In genomic region chr2:233019610-233020009, GRCh38 we compare ENCODE assay signal across 14 cellular contexts. TPM values are rescaled to one million over a fixed set of nuclear protein-coding genes. Genes with fewer than 3 reads are reported as not detected.
"Had no signal": no experiment of that assay in that cellular context is flagged by ENCODE, and none has a peak within 500 bp of the region (broad histone marks: within the 10 kb centered on the region; RNA-seq: fewer than 3 reads in every experiment).

No MANE protein-coding gene starts in this region.

RNA-seq across cellular contexts. Expression of gene NGEF, which starts 6.6 kb away (rescaled TPM):
- total RNA-seq: activated B cell treated with CpG ODN at 0.5 μM for 24 hours; activated CD4-positive, alpha-beta T cell treated with anti-CD3 and anti-CD28 coated beads, Interleukin-2, amount 10 ng/mL, durations not matched to agents 7 days and 5 days; activated CD8-positive, alpha-beta memory T cell treated with anti-CD3 and anti-CD28 coated beads, Interleukin-2, amount 10 ng/mL, durations not matched to agents 7 days and 5 days; activated CD8-positive, alpha-beta T cell treated with anti-CD3 and anti-CD28 coated beads, Interleukin-2, amount 10 ng/mL, durations not matched to agents 7 days and 5 days; T-helper 1 cell treated with Interleukin-12 subunit alpha and Interleukin-12 subunit beta and Interleukin-4 antibody, amounts not matched to agents 30 ng/mL and 1 ng/mL, for 36 hours; T-helper 17 cell; T-helper 2 cell treated with Interferon-gamma antibody and Interleukin-4, amounts not matched to agents 100 ng/mL and 5 ng/mL, for 36 hours had no signal

RNA-seq across cellular contexts. Expression of gene NEU2, which starts 12.9 kb away (rescaled TPM):
- total RNA-seq: activated B cell treated with CpG ODN at 0.5 μM for 24 hours; activated CD4-positive, alpha-beta memory T cell treated with anti-CD3 and anti-CD28 coated beads for 36 hours; activated CD4-positive, alpha-beta memory T cell treated with anti-CD3 and anti-CD28 coated beads, Interleukin-2, amount 10 ng/mL, durations not matched to agents 7 days and 5 days; activated CD4-positive, alpha-beta T cell treated with anti-CD3 and anti-CD28 coated beads for 36 hours; activated CD4-positive, alpha-beta T cell treated with anti-CD3 and anti-CD28 coated beads, Interleukin-2, amount 10 ng/mL, durations not matched to agents 24 days and 14 days; activated CD4-positive, alpha-beta T cell treated with anti-CD3 and anti-CD28 coated beads, Interleukin-2, amount 10 ng/mL, durations not matched to agents 7 days and 5 days; activated CD8-positive, alpha-beta memory T cell treated with anti-CD3 and anti-CD28 coated beads for 36 hours; activated CD8-positive, alpha-beta memory T cell treated with anti-CD3 and anti-CD28 coated beads, Interleukin-2, amount 10 ng/mL, durations not matched to agents 7 days and 5 days; activated CD8-positive, alpha-beta T cell treated with anti-CD3 and anti-CD28 coated beads for 36 hours; activated CD8-positive, alpha-beta T cell treated with anti-CD3 and anti-CD28 coated beads, Interleukin-2, amount 10 ng/mL, durations not matched to agents 7 days and 5 days; T-helper 1 cell treated with Interleukin-12 subunit alpha and Interleukin-12 subunit beta and Interleukin-4 antibody, amounts not matched to agents 30 ng/mL and 1 ng/mL, for 36 hours; T-helper 17 cell; T-helper 2 cell treated with Interferon-gamma antibody and Interleukin-4, amounts not matched to agents 100 ng/mL and 5 ng/mL, for 36 hours; WTC11 had no signal
